14 cellular contexts compared by ENCODE assay signal in the genomic region with DNA sequence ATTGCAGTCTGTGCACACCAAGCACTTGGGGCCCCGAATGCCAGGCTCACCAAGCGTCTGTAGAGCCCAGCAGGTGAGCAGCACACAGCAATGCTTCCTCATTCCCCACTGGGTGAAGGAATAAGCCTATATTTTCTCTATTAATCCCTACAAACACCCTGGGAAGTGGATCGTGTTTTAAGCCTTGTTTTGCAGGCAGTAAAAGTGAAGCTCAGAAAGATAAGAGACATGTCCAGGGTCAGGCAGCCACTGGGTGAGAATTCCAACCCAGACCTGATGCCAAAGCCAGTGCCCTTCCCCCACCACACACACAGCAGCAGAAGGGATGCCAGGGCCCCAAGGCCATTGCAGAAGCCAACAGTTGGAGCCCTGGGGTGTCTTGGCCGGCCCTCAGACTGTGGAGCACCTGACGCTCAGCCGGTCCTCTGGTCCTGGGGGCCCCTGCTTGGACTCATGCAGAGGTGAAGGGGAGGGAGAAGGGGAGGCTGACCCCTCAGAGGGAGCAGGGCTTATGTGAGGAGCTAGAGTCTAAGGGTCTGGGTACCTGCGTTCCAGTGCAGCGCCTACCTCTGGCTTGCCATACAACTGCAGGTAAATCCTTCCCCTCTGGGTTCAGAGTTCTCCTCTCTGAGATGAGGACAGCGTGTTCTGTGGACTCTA. TPM values are rescaled to one million over a fixed set of nuclear protein-coding genes. Genes with fewer than 3 reads are reported as not detected.
DNase-seq lines count a peak whose midpoint lies in the region; ATAC-seq and TF ChIP-seq lines count a peak whose summit lies in the region.
"Had no signal": no experiment of that assay in that cellular context is flagged by ENCODE, and none has a peak within 500 bp of the region (broad histone marks: within the 10 kb centered on the region; RNA-seq: fewer than 3 reads in every experiment).

No MANE protein-coding gene starts in this region.

- no peaks in the 10 kb centered on the region for H3K36me3 Mint-ChIP-seq in activated CD8-positive, alpha-beta memory T cell treated with anti-CD3 and anti-CD28 coated beads, Interleukin-2, amount 10 ng/mL, durations not matched to agents 7 days and 5 days

- H3K4me3 ChIP-seq in coronary artery, result no peak overlapping the region

- no peaks in the 10 kb centered on the region for H3K4me1 Mint-ChIP-seq in stimulated activated naive CD8-positive, alpha-beta T cell treated with anti-CD3 and anti-CD28 coated beads, Interleukin-15, amount 100 ng/mL, for 72 hours
- no peaks in the 10 kb centered on the region for H3K4me1 Mint-ChIP-seq in activated CD8-positive, alpha-beta memory T cell treated with anti-CD3 and anti-CD28 coated beads, Interleukin-2, amount 10 ng/mL, durations not matched to agents 7 days and 5 days

- H3K9me3 Mint-ChIP-seq in stimulated activated naive CD8-positive, alpha-beta T cell treated with anti-CD3 and anti-CD28 coated beads, Interleukin-15, amount 100 ng/mL, for 72 hours, result no peaks in the 10 kb centered on the region
- H3K9me3 Mint-ChIP-seq in activated CD8-positive, alpha-beta memory T cell treated with anti-CD3 and anti-CD28 coated beads, Interleukin-2, amount 10 ng/mL, durations not matched to agents 7 days and 5 days (ENCODE audit: low read depth), result no peaks in the 10 kb centered on the region
- H3K9me3 Mint-ChIP-seq: stimulated activated naive CD8-positive, alpha-beta T cell treated with anti-CD3 and anti-CD28 coated beads, Interleukin-15, Interleukin-2, amounts not matched to agents 100 ng/mL and 50 ng/mL, for 24 hours had no signal

- no peak for DNase-seq in stimulated activated naive CD8-positive, alpha-beta T cell treated with anti-CD3 and anti-CD28 coated beads, Interleukin-15, amount 100 ng/mL, for 72 hours
- DNase-seq in stimulated activated naive CD8-positive, alpha-beta T cell treated with anti-CD3 and anti-CD28 coated beads, Interleukin-15, Interleukin-2, amounts not matched to agents 100 U/mL and 50 U/mL, for 24 hours, result no peak
- no peak for DNase-seq in coronary artery (ENCODE audit: low spot score)
- DNase-seq in left lobe of liver (ENCODE audit: low spot score), result peak; percentile 92
- DNase-seq in COLO829 (ENCODE audit: low spot score), result no peak
- DNase-seq in GOT3 (lab: John Stamatoyannopoulos, UW), result no peak
- no peak for DNase-seq in activated CD8-positive, alpha-beta memory T cell treated with anti-CD3 and anti-CD28 coated beads, Interleukin-2, amount 10 ng/mL, durations not matched to agents 7 days and 5 days
- no peak for DNase-seq in activated CD4-positive, alpha-beta T cell treated with anti-CD3 and anti-CD28 coated beads for 4 hours
- DNase-seq: activated CD8-positive, alpha-beta memory T cell treated with anti-CD3 and anti-CD28 coated beads, Interleukin-2, amount 50 U/mL, for 48 hours; kidney glomerular epithelial cell; NCI-H187 treated with DMSO at 0.1 percent for 48 hours; stimulated activated CD4-positive, alpha-beta T cell treated with anti-CD3 and anti-CD28 coated beads, Interleukin-2, amount 100 ng/mL, for 24 hours had no signal

- no peak for TF ChIP-seq CTCF in coronary artery (IDR thresholded peaks at IDR 0.05)

- peak overlapping the region; percentile 88 to 93 for H3K27ac ChIP-seq in coronary artery
- H3K27ac ChIP-seq: neutrophil had no signal

- peaks cover 12% of the 10 kb centered on the region for H3K27me3 Mint-ChIP-seq in stimulated activated naive CD8-positive, alpha-beta T cell treated with anti-CD3 and anti-CD28 coated beads, Interleukin-15, amount 100 ng/mL, for 72 hours
- peaks cover 9% of the 10 kb centered on the region for H3K27me3 Mint-ChIP-seq in activated CD8-positive, alpha-beta memory T cell treated with anti-CD3 and anti-CD28 coated beads, Interleukin-2, amount 10 ng/mL, durations not matched to agents 7 days and 5 days

- H3K4me3 Mint-ChIP-seq in stimulated activated naive CD8-positive, alpha-beta T cell treated with anti-CD3 and anti-CD28 coated beads, Interleukin-15, amount 100 ng/mL, for 72 hours, result no peak overlapping the region
- H3K4me3 Mint-ChIP-seq in activated CD8-positive, alpha-beta memory T cell treated with anti-CD3 and anti-CD28 coated beads, Interleukin-2, amount 10 ng/mL, durations not matched to agents 7 days and 5 days, result no peak overlapping the region
- H3K4me3 Mint-ChIP-seq: stimulated activated naive CD8-positive, alpha-beta T cell treated with anti-CD3 and anti-CD28 coated beads, Interleukin-15, Interleukin-2, amounts not matched to agents 100 ng/mL and 50 ng/mL, for 24 hours had no signal

- H3K27ac Mint-ChIP-seq in stimulated activated naive CD8-positive, alpha-beta T cell treated with anti-CD3 and anti-CD28 coated beads, Interleukin-15, amount 100 ng/mL, for 72 hours, result no peak overlapping the region
- no peak overlapping the region for H3K27ac Mint-ChIP-seq in activated CD8-positive, alpha-beta memory T cell treated with anti-CD3 and anti-CD28 coated beads, Interleukin-2, amount 10 ng/mL, durations not matched to agents 7 days and 5 days
- H3K27ac Mint-ChIP-seq: stimulated activated naive CD8-positive, alpha-beta T cell treated with anti-CD3 and anti-CD28 coated beads, Interleukin-15, Interleukin-2, amounts not matched to agents 100 ng/mL and 50 ng/mL, for 24 hours had no signal

- peak; percentile 16 for ATAC-seq in stimulated activated naive CD8-positive, alpha-beta T cell treated with anti-CD3 and anti-CD28 coated beads, Interleukin-15, amount 100 ng/mL, for 72 hours
- no peak for ATAC-seq in stimulated activated naive CD8-positive, alpha-beta T cell treated with anti-CD3 and anti-CD28 coated beads, Interleukin-15, Interleukin-2, amounts not matched to agents 100 U/mL and 50 U/mL, for 24 hours
- peak; percentile 62 for ATAC-seq in left lobe of liver
- no peak for ATAC-seq in activated CD8-positive, alpha-beta memory T cell treated with anti-CD3 and anti-CD28 coated beads, Interleukin-2, amount 10 ng/mL, durations not matched to agents 7 days and 5 days

- CTCF ChIA-PET in activated CD8-positive, alpha-beta memory T cell treated with anti-CD3 and anti-CD28 coated beads, Interleukin-2, amount 10 ng/mL, durations not matched to agents 7 days and 5 days (lab: Charles Lee), result interaction anchor here (1.3 kb wide), 1 partner anchor 233 kb away, joined by 3 read pairs; no protein-coding TSS in a partner anchor

RNA-seq across cellular contexts. Expression of a gene that starts 26.3 kb away (rescaled TPM):
- 51.7 TPM for total RNA-seq in left lobe of liver
- under 1 TPM; 0.05 to 0.09 TPM for total RNA-seq in activated CD8-positive, alpha-beta memory T cell treated with anti-CD3 and anti-CD28 coated beads, Interleukin-2, amount 10 ng/mL, durations not matched to agents 7 days and 5 days

RNA-seq across cellular contexts. Expression of a gene that starts 46.9 kb away (rescaled TPM):
- total RNA-seq in left lobe of liver, result 0.18 TPM
- total RNA-seq in activated CD8-positive, alpha-beta memory T cell treated with anti-CD3 and anti-CD28 coated beads, Interleukin-2, amount 10 ng/mL, durations not matched to agents 7 days and 5 days, result not detected

Comparison
In these comparisons a context has a peak if more than half of its experiments do, and no peak if none do; other contexts are left out.
1. ATAC-seq: peak in stimulated activated naive CD8-positive, alpha-beta T cell treated with anti-CD3 and anti-CD28 coated beads, Interleukin-15, amount 100 ng/mL, for 72 hours (single experiment) and left lobe of liver (single experiment); none in stimulated activated naive CD8-positive, alpha-beta T cell treated with anti-CD3 and anti-CD28 coated beads, Interleukin-15, Interleukin-2, amounts not matched to agents 100 U/mL and 50 U/mL, for 24 hours (single experiment) and activated CD8-positive, alpha-beta memory T cell treated with anti-CD3 and anti-CD28 coated beads, Interleukin-2, amount 10 ng/mL, durations not matched to agents 7 days and 5 days (single experiment).
2. RNA of a gene that starts 26.3 kb away (total RNA-seq): 51.7 TPM in left lobe of liver (single experiment); 0.05 to 0.09 TPM in activated CD8-positive, alpha-beta memory T cell treated with anti-CD3 and anti-CD28 coated beads, Interleukin-2, amount 10 ng/mL, durations not matched to agents 7 days and 5 days; every median in the first group is over 10 times any median in the second.